ENCODE assay signal across 1 cellular context in genomic region chr7:33940503-33940902, GRCh38.
A peak's percentile ranks its signal among the peaks of the same experiment; 100 is the strongest.
TF ChIP-seq lines count a peak whose summit lies in the region.

No MANE protein-coding gene starts in this region.

TF ChIP-seq in IMR-90, 13 proteins besides CTCF, POLR2A, EP300 and RAD21:
- TF ChIP-seq CEBPB (IDR thresholded peaks at IDR 0.05; ENCODE audit: low read depth, low read length) (peak; percentile 60; the same call in 1 of the 2 replicates), USF2 (IDR thresholded peaks at IDR 0.05; ENCODE audit: low read depth, low read length) (no peak)
